1 cellular context compared by ENCODE assay signal in the genomic region with DNA sequence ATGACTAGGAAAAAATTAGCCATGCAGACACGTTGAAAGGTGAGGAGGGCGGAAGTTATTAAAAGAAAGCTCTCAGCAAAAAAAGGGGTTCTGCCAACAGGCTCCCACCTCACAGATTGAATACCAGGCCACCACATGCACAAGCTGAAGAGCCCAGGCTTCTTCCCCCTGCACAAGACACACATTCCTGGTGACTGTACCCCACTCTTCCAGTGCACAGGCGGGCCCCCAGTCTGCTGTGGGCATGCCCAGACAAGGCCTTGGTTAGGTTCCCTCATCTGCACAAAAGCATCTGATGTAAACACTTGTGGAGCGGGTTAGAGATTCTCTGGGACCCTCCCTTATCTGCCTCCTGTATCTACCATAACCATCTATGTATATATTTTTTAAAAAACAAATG.
TF ChIP-seq lines count a peak whose summit lies in the region.

No MANE protein-coding gene starts in this region.

TF ChIP-seq in GM23338, 12 proteins besides CTCF, POLR2A, EP300 and RAD21 (continued from another document):
- TF ChIP-seq, protein P1, sequence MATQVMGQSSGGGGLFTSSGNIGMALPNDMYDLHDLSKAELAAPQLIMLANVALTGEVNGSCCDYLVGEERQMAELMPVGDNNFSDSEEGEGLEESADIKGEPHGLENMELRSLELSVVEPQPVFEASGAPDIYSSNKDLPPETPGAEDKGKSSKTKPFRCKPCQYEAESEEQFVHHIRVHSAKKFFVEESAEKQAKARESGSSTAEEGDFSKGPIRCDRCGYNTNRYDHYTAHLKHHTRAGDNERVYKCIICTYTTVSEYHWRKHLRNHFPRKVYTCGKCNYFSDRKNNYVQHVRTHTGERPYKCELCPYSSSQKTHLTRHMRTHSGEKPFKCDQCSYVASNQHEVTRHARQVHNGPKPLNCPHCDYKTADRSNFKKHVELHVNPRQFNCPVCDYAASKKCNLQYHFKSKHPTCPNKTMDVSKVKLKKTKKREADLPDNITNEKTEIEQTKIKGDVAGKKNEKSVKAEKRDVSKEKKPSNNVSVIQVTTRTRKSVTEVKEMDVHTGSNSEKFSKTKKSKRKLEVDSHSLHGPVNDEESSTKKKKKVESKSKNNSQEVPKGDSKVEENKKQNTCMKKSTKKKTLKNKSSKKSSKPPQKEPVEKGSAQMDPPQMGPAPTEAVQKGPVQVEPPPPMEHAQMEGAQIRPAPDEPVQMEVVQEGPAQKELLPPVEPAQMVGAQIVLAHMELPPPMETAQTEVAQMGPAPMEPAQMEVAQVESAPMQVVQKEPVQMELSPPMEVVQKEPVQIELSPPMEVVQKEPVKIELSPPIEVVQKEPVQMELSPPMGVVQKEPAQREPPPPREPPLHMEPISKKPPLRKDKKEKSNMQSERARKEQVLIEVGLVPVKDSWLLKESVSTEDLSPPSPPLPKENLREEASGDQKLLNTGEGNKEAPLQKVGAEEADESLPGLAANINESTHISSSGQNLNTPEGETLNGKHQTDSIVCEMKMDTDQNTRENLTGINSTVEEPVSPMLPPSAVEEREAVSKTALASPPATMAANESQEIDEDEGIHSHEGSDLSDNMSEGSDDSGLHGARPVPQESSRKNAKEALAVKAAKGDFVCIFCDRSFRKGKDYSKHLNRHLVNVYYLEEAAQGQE (IDR thresholded peaks at IDR 0.05; ENCODE audit: unreplicated experiment) = no peak
- TF ChIP-seq, protein P2, sequence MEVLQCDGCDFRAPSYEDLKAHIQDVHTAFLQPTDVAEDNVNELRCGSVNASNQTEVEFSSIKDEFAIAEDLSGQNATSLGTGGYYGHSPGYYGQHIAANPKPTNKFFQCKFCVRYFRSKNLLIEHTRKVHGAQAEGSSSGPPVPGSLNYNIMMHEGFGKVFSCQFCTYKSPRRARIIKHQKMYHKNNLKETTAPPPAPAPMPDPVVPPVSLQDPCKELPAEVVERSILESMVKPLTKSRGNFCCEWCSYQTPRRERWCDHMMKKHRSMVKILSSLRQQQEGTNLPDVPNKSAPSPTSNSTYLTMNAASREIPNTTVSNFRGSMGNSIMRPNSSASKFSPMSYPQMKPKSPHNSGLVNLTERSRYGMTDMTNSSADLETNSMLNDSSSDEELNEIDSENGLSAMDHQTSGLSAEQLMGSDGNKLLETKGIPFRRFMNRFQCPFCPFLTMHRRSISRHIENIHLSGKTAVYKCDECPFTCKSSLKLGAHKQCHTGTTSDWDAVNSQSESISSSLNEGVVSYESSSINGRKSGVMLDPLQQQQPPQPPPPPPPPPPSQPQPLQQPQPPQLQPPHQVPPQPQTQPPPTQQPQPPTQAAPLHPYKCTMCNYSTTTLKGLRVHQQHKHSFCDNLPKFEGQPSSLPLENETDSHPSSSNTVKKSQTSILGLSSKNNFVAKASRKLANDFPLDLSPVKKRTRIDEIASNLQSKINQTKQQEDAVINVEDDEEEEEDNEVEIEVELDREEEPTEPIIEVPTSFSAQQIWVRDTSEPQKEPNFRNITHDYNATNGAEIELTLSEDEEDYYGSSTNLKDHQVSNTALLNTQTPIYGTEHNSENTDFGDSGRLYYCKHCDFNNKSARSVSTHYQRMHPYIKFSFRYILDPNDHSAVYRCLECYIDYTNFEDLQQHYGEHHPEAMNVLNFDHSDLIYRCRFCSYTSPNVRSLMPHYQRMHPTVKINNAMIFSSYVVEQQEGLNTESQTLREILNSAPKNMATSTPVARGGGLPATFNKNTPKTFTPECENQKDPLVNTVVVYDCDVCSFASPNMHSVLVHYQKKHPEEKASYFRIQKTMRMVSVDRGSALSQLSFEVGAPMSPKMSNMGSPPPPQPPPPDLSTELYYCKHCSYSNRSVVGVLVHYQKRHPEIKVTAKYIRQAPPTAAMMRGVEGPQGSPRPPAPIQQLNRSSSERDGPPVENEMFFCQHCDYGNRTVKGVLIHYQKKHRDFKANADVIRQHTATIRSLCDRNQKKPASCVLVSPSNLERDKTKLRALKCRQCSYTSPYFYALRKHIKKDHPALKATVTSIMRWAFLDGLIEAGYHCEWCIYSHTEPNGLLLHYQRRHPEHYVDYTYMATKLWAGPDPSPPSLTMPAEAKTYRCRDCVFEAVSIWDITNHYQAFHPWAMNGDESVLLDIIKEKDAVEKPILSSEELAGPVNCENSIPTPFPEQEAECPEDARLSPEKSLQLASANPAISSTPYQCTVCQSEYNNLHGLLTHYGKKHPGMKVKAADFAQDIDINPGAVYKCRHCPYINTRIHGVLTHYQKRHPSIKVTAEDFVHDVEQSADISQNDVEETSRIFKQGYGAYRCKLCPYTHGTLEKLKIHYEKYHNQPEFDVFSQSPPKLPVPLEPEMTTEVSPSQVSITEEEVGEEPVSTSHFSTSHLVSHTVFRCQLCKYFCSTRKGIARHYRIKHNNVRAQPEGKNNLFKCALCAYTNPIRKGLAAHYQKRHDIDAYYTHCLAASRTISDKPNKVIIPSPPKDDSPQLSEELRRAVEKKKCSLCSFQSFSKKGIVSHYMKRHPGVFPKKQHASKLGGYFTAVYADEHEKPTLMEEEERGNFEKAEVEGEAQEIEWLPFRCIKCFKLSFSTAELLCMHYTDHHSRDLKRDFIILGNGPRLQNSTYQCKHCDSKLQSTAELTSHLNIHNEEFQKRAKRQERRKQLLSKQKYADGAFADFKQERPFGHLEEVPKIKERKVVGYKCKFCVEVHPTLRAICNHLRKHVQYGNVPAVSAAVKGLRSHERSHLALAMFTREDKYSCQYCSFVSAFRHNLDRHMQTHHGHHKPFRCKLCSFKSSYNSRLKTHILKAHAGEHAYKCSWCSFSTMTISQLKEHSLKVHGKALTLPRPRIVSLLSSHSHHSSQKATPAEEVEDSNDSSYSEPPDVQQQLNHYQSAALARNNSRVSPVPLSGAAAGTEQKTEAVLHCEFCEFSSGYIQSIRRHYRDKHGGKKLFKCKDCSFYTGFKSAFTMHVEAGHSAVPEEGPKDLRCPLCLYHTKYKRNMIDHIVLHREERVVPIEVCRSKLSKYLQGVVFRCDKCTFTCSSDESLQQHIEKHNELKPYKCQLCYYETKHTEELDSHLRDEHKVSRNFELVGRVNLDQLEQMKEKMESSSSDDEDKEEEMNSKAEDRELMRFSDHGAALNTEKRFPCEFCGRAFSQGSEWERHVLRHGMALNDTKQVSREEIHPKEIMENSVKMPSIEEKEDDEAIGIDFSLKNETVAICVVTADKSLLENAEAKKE (CRISPR knock-in tag; IDR thresholded peaks at IDR 0.05) = no peak
- TF ChIP-seq EZH2 (IDR thresholded peaks at IDR 0.05; ENCODE audit: low read depth, unreplicated experiment) (no peak), ZNF331 (CRISPR knock-in tag; IDR thresholded peaks at IDR 0.05; ENCODE audit: low read depth) (no peak), JUNB (IDR thresholded peaks at IDR 0.05; ENCODE audit: unreplicated experiment) (no peak), NANOG (IDR thresholded peaks at IDR 0.05; ENCODE audit: borderline replicate concordance) (no peak), EZH2phosphoT487 (IDR thresholded peaks at IDR 0.05; ENCODE audit: unreplicated experiment) (no peak)
TF ChIP-seq in GM23338: peak in this region for 0.
